In genomic region chr1:32753532-32754281, GRCh38 we compare ENCODE assay signal across 8 cellular contexts. TPM values are rescaled to one million over a fixed set of nuclear protein-coding genes. Genes with fewer than 3 reads are reported as not detected.
DNase-seq lines count a peak whose midpoint lies in the region; ATAC-seq, FAIRE-seq and TF ChIP-seq lines count a peak whose summit lies in the region.

No MANE protein-coding gene starts in this region.

- H3K27me3 ChIP-seq in WERI-Rb-1 (ENCODE audit: insufficient read depth, low read depth, severe bottlenecking) (no peaks in the 10 kb centered on the region), small intestine (ENCODE audit: control insufficient read depth in 2 of 2, insufficient read depth in 2 of 2, low read length in 2 of 2) (no peaks in the 10 kb centered on the region)

- H3K27ac ChIP-seq in WERI-Rb-1 = no peak overlapping the region
- peak overlapping the region; percentile 12 to 15 for H3K27ac ChIP-seq in small intestine (ENCODE audit: low read depth in 1 of 2, low read length in 1 of 2)

- no peaks in the 10 kb centered on the region for H3K36me3 Mint-ChIP-seq in immature natural killer cell

- H3K4me3 ChIP-seq in WERI-Rb-1 (ENCODE audit: low read depth, low read length) (peak overlapping the region; percentile 80), small intestine (ENCODE audit: low read depth in 1 of 2, low read length in 2 of 2) (peak overlapping the region; percentile 14 to 60)

- H3K9me3 Mint-ChIP-seq in immature natural killer cell = no peaks in the 10 kb centered on the region

- H3K9me3 ChIP-seq in WERI-Rb-1 (ENCODE audit: severe bottlenecking) = no peaks in the 10 kb centered on the region
- H3K9me3 ChIP-seq in small intestine (ENCODE audit: control insufficient read depth, low read depth) = no peaks in the 10 kb centered on the region

- H3K4me1 ChIP-seq in small intestine (ENCODE audit: control insufficient read depth in 2 of 2, insufficient read depth in 1 of 2, low read depth in 1 of 2, low read length in 1 of 2) = peaks cover 3 to 5% of the 10 kb centered on the region in 2 donors

- peak overlapping the region in 2 of 6 donors; percentile 66 to 80 for H3K27ac Mint-ChIP-seq in immature natural killer cell

- 1 to 2% (median 2%) methylated on average over 29 to 63 of the region's 63 CpGs for WGBS in small intestine, 3 donors

- ATAC-seq in GM19351 (IDR thresholded peaks at IDR 0.05; ENCODE audit: unreplicated experiment) = peak; percentile 77

- H3K27me3 Mint-ChIP-seq in immature natural killer cell (ENCODE audit: low read depth in 3 of 3) = peaks cover 2 to 6% (median 3%) of the 10 kb centered on the region in 3 donors

- TF ChIP-seq CTCF in WERI-Rb-1 (IDR thresholded peaks at IDR 0.05; ENCODE audit: low read depth, low read length) = no peak

- peak overlapping the region; percentile 67 to 89 (median 79) for H3K4me3 Mint-ChIP-seq in immature natural killer cell

- peaks cover 15 to 26% of the 10 kb centered on the region in 2 donors for H3K4me1 Mint-ChIP-seq in immature natural killer cell

- peak; percentile 97 for DNase-seq in AG08396 (ENCODE audit: low spot score)
- peak; percentile 88 to 91 (median 89) for DNase-seq in NCI-H1417 (lab: John Stamatoyannopoulos, UW)
- peak; percentile 82 for DNase-seq in WERI-Rb-1
- DNase-seq in T47D (ENCODE audit: low read depth in 1 of 2, low spot score in 1 of 2) = peak; percentile 68 to 88
- DNase-seq in immature natural killer cell = peak; percentile 71 to 75 (median 73)
- DNase-seq in small intestine = peak; percentile 78
- no peak for DNase-seq in amniotic stem cell (lab: John Stamatoyannopoulos, UW)

- in situ Hi-C loops in T47D (cut with HindIII; ENCODE audit: low pct_unique_long_range_greater_than_20kb, low sequenced_read_pairs) = no loop called here

- H3K36me3 ChIP-seq in WERI-Rb-1 = no peaks in the 10 kb centered on the region
- H3K36me3 ChIP-seq in small intestine (ENCODE audit: control insufficient read depth in 2 of 2, insufficient read depth in 2 of 2, low read length in 2 of 2) = peaks cover 0 to 8% of the 10 kb centered on the region in 2 donors

- FAIRE-seq in small intestine (lab: Jason Lieb, UNC) = no peak

RNA-seq across cellular contexts. Expression of gene SYNC, which starts 51.1 kb away (rescaled TPM):
- polyA plus RNA-seq in immature natural killer cell (not detected), small intestine (1 to 10 TPM; 1.1 to 4.7 (median 3.5) TPM)
